28 cellular contexts compared by ENCODE assay signal in the genomic region with DNA sequence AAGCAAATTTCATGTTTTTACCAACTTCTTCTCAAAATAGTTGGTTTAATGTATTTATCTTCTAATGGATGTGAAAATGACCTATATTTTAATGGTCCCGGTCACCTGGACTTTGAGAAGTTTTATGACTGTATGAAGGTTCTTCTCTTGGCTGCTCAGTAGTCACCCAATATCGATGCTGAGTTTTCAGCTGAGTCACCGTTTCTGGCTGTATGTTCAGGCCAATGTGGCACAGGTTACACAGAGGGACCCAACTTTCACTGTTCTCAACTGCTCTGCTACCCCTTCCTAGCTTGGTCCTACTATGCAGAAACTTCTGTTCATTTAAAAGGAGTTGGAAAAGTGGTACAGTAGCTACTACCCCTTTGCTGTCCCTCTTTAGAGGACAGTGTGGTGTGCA. TPM values are rescaled to one million over a fixed set of nuclear protein-coding genes. Genes with fewer than 3 reads are reported as not detected.
"Had no signal": no experiment of that assay in that cellular context is flagged by ENCODE, and none has a peak within 500 bp of the region (broad histone marks: within the 10 kb centered on the region; RNA-seq: fewer than 3 reads in every experiment).

No MANE protein-coding gene starts in this region.

- H3K9ac ChIP-seq: neural progenitor cell had no signal

- H3K9me3 ChIP-seq: left ventricle myocardium inferior, neutrophil, ovary, right atrium auricular region, stomach, testis, thyroid gland, transverse colon, upper lobe of left lung, vagina had no signal

- H3K4me3 Mint-ChIP-seq: mesothelial cell of epicardium; naive B cell; natural killer cell; nephron progenitor cell; neural progenitor cell; stimulated activated naive B cell treated with anti-CD40 and anti-IgM and Interleukin-4, amounts not matched to agents 10 μg/mL and 1 μg/mL and 100 μg/mL, for 72 hours had no signal

- H3K27me3 Mint-ChIP-seq: progenitor cell of endocrine pancreas; stimulated activated naive B cell treated with anti-CD40 and anti-IgM and Interleukin-4, amounts not matched to agents 10 μg/mL and 1 μg/mL and 100 μg/mL, for 72 hours had no signal

- H3K4me1 Mint-ChIP-seq: naive B cell; natural killer cell; stimulated activated naive B cell treated with anti-CD40 and anti-IgM and Interleukin-4, amounts not matched to agents 10 μg/mL and 1 μg/mL and 100 μg/mL, for 72 hours had no signal

- H3K4me1 ChIP-seq: left ventricle myocardium inferior, right atrium auricular region, testis, thyroid gland, transverse colon, upper lobe of left lung had no signal

- DNase-seq: islet precursor cell; left ventricle myocardium inferior; mesendoderm; naive B cell; natural killer cell; nephron progenitor cell; occipital lobe; ovary; stimulated activated CD4-positive, alpha-beta T cell treated with anti-CD3 and anti-CD28 coated beads, Interleukin-12 subunit alpha, Interleukin-12 subunit beta, amount 100 ng/mL, for 4 hours; stimulated activated CD4-positive, alpha-beta T cell treated with anti-CD3 and anti-CD28 coated beads, Interleukin-15, amount 100 ng/mL, for 24 hours; stimulated activated CD4-positive, alpha-beta T cell treated with anti-CD3 and anti-CD28 coated beads, Interleukin-2, amount 100 ng/mL, for 24 hours; stimulated activated CD4-positive, alpha-beta T cell treated with anti-CD3 and anti-CD28 coated beads, Interleukin-4, amount 100 ng/mL, for 1 hour; stimulated activated naive B cell treated with anti-CD40 and anti-IgM and Interleukin-4, amounts not matched to agents 10 μg/mL and 1 μg/mL and 100 μg/mL, for 72 hours; stimulated activated naive CD8-positive, alpha-beta T cell treated with anti-CD3 and anti-CD28 coated beads, Interleukin-15, Interleukin-2, amounts not matched to agents 100 U/mL and 50 U/mL, for 24 hours; stomach; testis; thyroid gland; transverse colon; upper lobe of left lung had no signal

- H3K4me3 ChIP-seq: left ventricle myocardium inferior, lung, neural progenitor cell, ovary, right atrium auricular region, skin epidermis, stomach, testis, thyroid gland, transverse colon, upper lobe of left lung, vagina had no signal

- H3K27me3 ChIP-seq: neural progenitor cell, neutrophil, ovary, right atrium auricular region, stomach, testis, thyroid gland, transverse colon, upper lobe of left lung, vagina had no signal

- H3K27ac Mint-ChIP-seq: mesothelial cell of epicardium; naive B cell; natural killer cell; nephron progenitor cell; neural progenitor cell; progenitor cell of endocrine pancreas; stimulated activated naive B cell treated with anti-CD40 and anti-IgM and Interleukin-4, amounts not matched to agents 10 μg/mL and 1 μg/mL and 100 μg/mL, for 72 hours had no signal

- H3K4me2 ChIP-seq: neural progenitor cell had no signal

- H3K36me3 Mint-ChIP-seq: naive B cell; natural killer cell; neural progenitor cell; stimulated activated naive B cell treated with anti-CD40 and anti-IgM and Interleukin-4, amounts not matched to agents 10 μg/mL and 1 μg/mL and 100 μg/mL, for 72 hours had no signal

- H3K36me3 ChIP-seq: neural progenitor cell, neutrophil, ovary, thyroid gland, transverse colon, upper lobe of left lung had no signal

- H3K27ac ChIP-seq: left ventricle myocardium inferior, neural progenitor cell, neutrophil, right atrium auricular region, skin epidermis, stomach, thyroid gland, transverse colon, upper lobe of left lung, vagina had no signal

- ATAC-seq: natural killer cell; sciatic nerve; stimulated activated naive B cell treated with anti-CD40 and anti-IgM and Interleukin-4, amounts not matched to agents 10 μg/mL and 1 μg/mL and 100 μg/mL, for 72 hours; stimulated activated naive CD8-positive, alpha-beta T cell treated with anti-CD3 and anti-CD28 coated beads, Interleukin-15, Interleukin-2, amounts not matched to agents 100 U/mL and 50 U/mL, for 24 hours had no signal

- H2AFZ ChIP-seq: neural progenitor cell had no signal

RNA-seq across cellular contexts. Expression of a gene that starts 25.8 kb away (rescaled TPM):
- total RNA-seq: natural killer cell had no signal
